ENCODE assay signal across 21 cellular contexts in the genomic region with DNA sequence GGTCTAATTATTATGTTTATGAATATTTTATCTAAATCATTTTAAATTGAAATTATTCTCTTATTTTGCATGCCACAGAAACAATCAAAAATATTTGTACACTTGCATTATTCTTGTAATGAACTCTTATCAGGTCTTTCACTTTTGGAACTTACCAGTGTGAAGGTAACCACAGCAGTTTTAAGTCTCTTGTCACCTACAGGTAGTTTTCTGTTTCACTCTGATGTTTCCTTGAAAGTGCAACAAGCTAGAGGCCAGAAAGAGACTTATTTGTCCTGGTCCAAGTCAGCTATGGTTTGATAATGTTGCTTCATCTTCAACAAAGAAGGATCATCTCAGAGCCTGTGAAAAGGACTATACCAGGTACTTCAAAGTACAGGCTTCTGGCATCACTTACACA.
"Had no signal": no experiment of that assay in that cellular context is flagged by ENCODE, and none has a peak within 500 bp of the region (broad histone marks: within the 10 kb centered on the region; RNA-seq: fewer than 3 reads in every experiment).

No MANE protein-coding gene starts in this region.

- DNase-seq: activated CD4-positive, alpha-beta memory T cell treated with anti-CD3 and anti-CD28 coated beads for 36 hours; activated CD4-positive, alpha-beta T cell treated with anti-CD3 and anti-CD28 coated beads, Interleukin-2, amount 10 ng/mL, durations not matched to agents 7 days and 5 days; activated CD4-positive, CD25-positive, alpha-beta regulatory T cell; activated CD8-positive, alpha-beta memory T cell treated with anti-CD3 and anti-CD28 coated beads for 24 hours; activated gamma-delta T cell; activated naive CD4-positive, alpha-beta T cell treated with anti-CD3 and anti-CD28 coated beads for 36 hours; activated T-cell treated with anti-CD3 and anti-CD28 coated beads, Interleukin-2, amount 50 U/mL, for 4 hours; amygdala; NCI-H1105 treated with DMSO at 0.1 percent for 48 hours; NCI-H1436 treated with DMSO at 0.1 percent for 48 hours; NCI-H187; NCI-H2081; NCI-H2227 treated with DMSO at 0.1 percent for 48 hours; NCI-H526; NCI-H774; SIG-M5; T-cell; T-helper 2 cell had no signal

- H3K36me3 Mint-ChIP-seq: activated CD4-positive, alpha-beta memory T cell treated with anti-CD3 and anti-CD28 coated beads for 36 hours; activated naive CD8-positive, alpha-beta T cell; brain; T-cell had no signal

- H3K27me3 Mint-ChIP-seq: activated CD4-positive, alpha-beta memory T cell treated with anti-CD3 and anti-CD28 coated beads for 36 hours; activated CD4-positive, alpha-beta T cell treated with anti-CD3 and anti-CD28 coated beads, Interleukin-2, amount 10 ng/mL, durations not matched to agents 7 days and 5 days; activated naive CD8-positive, alpha-beta T cell; brain; T-cell had no signal

- H3K4me1 Mint-ChIP-seq: activated CD4-positive, alpha-beta T cell treated with anti-CD3 and anti-CD28 coated beads, Interleukin-2, amount 10 ng/mL, durations not matched to agents 7 days and 5 days; brain; T-cell had no signal

- H3K4me3 Mint-ChIP-seq: activated CD4-positive, alpha-beta memory T cell treated with anti-CD3 and anti-CD28 coated beads for 36 hours; activated CD4-positive, alpha-beta T cell treated with anti-CD3 and anti-CD28 coated beads, Interleukin-2, amount 10 ng/mL, durations not matched to agents 7 days and 5 days; activated naive CD4-positive, alpha-beta T cell treated with anti-CD3 and anti-CD28 coated beads for 36 hours; activated naive CD8-positive, alpha-beta T cell; activated T-cell treated with anti-CD3 and anti-CD28 coated beads, Interleukin-2, amount 50 U/mL, for 4 hours; brain; T-cell had no signal

- ATAC-seq: activated T-cell treated with anti-CD3 and anti-CD28 coated beads, Interleukin-2, amount 50 U/mL, for 4 hours; T-cell had no signal

- H3K27ac Mint-ChIP-seq: activated CD4-positive, alpha-beta memory T cell treated with anti-CD3 and anti-CD28 coated beads for 36 hours; activated CD4-positive, alpha-beta T cell treated with anti-CD3 and anti-CD28 coated beads, Interleukin-2, amount 10 ng/mL, durations not matched to agents 7 days and 5 days; activated naive CD4-positive, alpha-beta T cell treated with anti-CD3 and anti-CD28 coated beads for 36 hours; activated naive CD8-positive, alpha-beta T cell; brain; T-cell had no signal

- H3K27ac ChIP-seq: VCaP had no signal
